Comparison of ENCODE assay signal across 15 cellular contexts in genomic region chr7:50713357-50713965, GRCh38.
DNase-seq lines count a peak whose midpoint lies in the region; ATAC-seq, FAIRE-seq and TF ChIP-seq lines count a peak whose summit lies in the region.
"Had no signal": no experiment of that assay in that cellular context is flagged by ENCODE, and none has a peak within 500 bp of the region (broad histone marks: within the 10 kb centered on the region; RNA-seq: fewer than 3 reads in every experiment).

No MANE protein-coding gene starts in this region.

- ATAC-seq in heart left ventricle, result no peak
- no peak for ATAC-seq in left ventricle myocardium superior
- ATAC-seq in central memory CD8-positive, alpha-beta T cell (replicated peaks; ENCODE audit: extremely low read depth, poor library complexity, severe bottlenecking), result no peak

- DNase-seq in heart left ventricle, result no peak
- DNase-seq in left ventricle myocardium superior, result no peak
- DNase-seq in HTR-8/SVneo (ENCODE audit: insufficient read length, low spot score), result no peak
- DNase-seq in central memory CD8-positive, alpha-beta T cell (ENCODE audit: low spot score in 2 of 2), result no peak
- DNase-seq in SK-N-SH, result no peak
- DNase-seq in H7, result no peak
- DNase-seq: ACHN; CD8-positive, alpha-beta memory T cell; GM23248; NCI-H2107; NCI-H345; NCI-H526 treated with DMSO at 0.1 percent for 48 hours; NK-92 treated with Interleukin-12 subunit alpha and Interleukin-12 subunit beta, amount 100 ng/mL, for 24 hours had no signal

- TF ChIP-seq EP300 in SK-N-SH (IDR thresholded peaks at IDR 0.05; ENCODE audit: borderline replicate concordance in 1 of 2, low read depth in 1 of 2, low read length in 1 of 2), result no peak

- H3K27ac ChIP-seq in heart left ventricle (peak overlapping the region in 9 of 12 donors; percentile 1 to 64 (median 38)), skeletal muscle tissue (ENCODE audit: low read depth, low read length) (peak overlapping the region; percentile 51), SK-N-SH (ENCODE audit: low read depth in 2 of 2, low read length in 1 of 2) (no peak overlapping the region)
- H3K27ac ChIP-seq: GM23248 had no signal

- H3K4me2 ChIP-seq in SK-N-SH, result no peak overlapping the region

- H3K36me3 ChIP-seq in heart left ventricle, result peaks cover 0 to 9% (median 0%) of the 10 kb centered on the region in 9 donors
- H3K36me3 ChIP-seq in skeletal muscle tissue (ENCODE audit: control insufficient read depth in 3 of 3, insufficient read depth in 3 of 3, low read length in 3 of 3), result peaks cover 0 to 4% (median 0%) of the 10 kb centered on the region in 3 donors
- H3K36me3 ChIP-seq in SK-N-SH (replicated peaks in 1 of 2; ENCODE audit: control insufficient read depth in 1 of 2, insufficient read depth in 2 of 2, low read length in 1 of 2), result no peaks in the 10 kb centered on the region
- H3K36me3 ChIP-seq in H7 (replicated peaks; ENCODE audit: control insufficient read depth, insufficient read depth, low read length), result no peaks in the 10 kb centered on the region

- H3K27ac Mint-ChIP-seq in central memory CD8-positive, alpha-beta T cell (ENCODE audit: low read depth), result peak overlapping the region; percentile 39
- H3K27ac Mint-ChIP-seq: B cell had no signal

- H3K4me1 ChIP-seq in heart left ventricle (peaks cover 0 to 87% (median 60%) of the 10 kb centered on the region in 12 donors), skeletal muscle tissue (ENCODE audit: control insufficient read depth in 3 of 3, insufficient read depth in 3 of 3, low read length in 3 of 3) (peaks cover 31 to 67% (median 52%) of the 10 kb centered on the region in 3 donors), SK-N-SH (ENCODE audit: control insufficient read depth in 1 of 2, insufficient read depth in 2 of 2, low read depth in 1 of 2, low read length in 1 of 2) (peaks cover 0 to 10% of the 10 kb centered on the region in 2 experiments; a peak in 1 of 4 replicates)

- no peak for TF ChIP-seq CTCF in heart left ventricle (IDR thresholded peaks at IDR 0.05)
- TF ChIP-seq CTCF in SK-N-SH (IDR thresholded peaks at IDR 0.05), result no peak

- H4K20me1 ChIP-seq in SK-N-SH (ENCODE audit: insufficient read depth), result peaks cover 98% of the 10 kb centered on the region

- H3K4me3 ChIP-seq in heart left ventricle (no peak overlapping the region), skeletal muscle tissue (ENCODE audit: low read length in 3 of 3) (no peak overlapping the region), SK-N-SH (ENCODE audit: low read depth in 2 of 2, low read length in 1 of 2) (no peak overlapping the region), H7 (ENCODE audit: insufficient read depth, low read depth, low read length) (no peak overlapping the region)
- H3K4me3 ChIP-seq: GM23248 had no signal

- TF ChIP-seq POLR2A in heart left ventricle (IDR thresholded peaks at IDR 0.05), result no peak

- no peak overlapping the region for H2AFZ ChIP-seq in SK-N-SH (ENCODE audit: low read depth)
- H2AFZ ChIP-seq: GM23248 had no signal

- H3K27me3 ChIP-seq in heart left ventricle, result no peaks in the 10 kb centered on the region
- no peaks in the 10 kb centered on the region for H3K27me3 ChIP-seq in skeletal muscle tissue (ENCODE audit: control insufficient read depth in 3 of 3, insufficient read depth in 3 of 3, low read length in 3 of 3)
- no peaks in the 10 kb centered on the region for H3K27me3 ChIP-seq in SK-N-SH (ENCODE audit: insufficient read depth)
- H3K27me3 ChIP-seq in H7 (ENCODE audit: control insufficient read depth, insufficient read depth, low read length), result no peaks in the 10 kb centered on the region

- H3F3A ChIP-seq in SK-N-SH (replicated peaks; ENCODE audit: insufficient read depth), result no peaks in the 10 kb centered on the region

- H3K4me1 Mint-ChIP-seq in central memory CD8-positive, alpha-beta T cell, result peaks cover 31% of the 10 kb centered on the region
- H3K4me1 Mint-ChIP-seq: B cell had no signal

- H3K4me3 Mint-ChIP-seq in central memory CD8-positive, alpha-beta T cell, result no peak overlapping the region
- H3K4me3 Mint-ChIP-seq: B cell; CD8-positive, alpha-beta memory T cell had no signal

- H3K79me2 ChIP-seq in SK-N-SH (ENCODE audit: insufficient read depth), result peaks cover 92% of the 10 kb centered on the region

- 92 to 97% (median 96%) methylated on average over 2 of the region's 2 CpGs for WGBS in heart left ventricle, 4 donors
- WGBS in SK-N-SH (ENCODE audit: low lambda C conversion rate), result 27% methylated on average over 2 of the region's 2 CpGs

- CTCF ChIA-PET in SK-N-SH (lab: Yijun Ruan, JAX), result interaction anchor here (0.9 to 1.1 kb wide), 4 partner anchors 9 to 449 kb away, joined by 3 to 5 read pairs (median 4); no protein-coding TSS in a partner anchor

- no peaks in the 10 kb centered on the region for H3K9me3 ChIP-seq in heart left ventricle
- H3K9me3 ChIP-seq in skeletal muscle tissue (ENCODE audit: control insufficient read depth in 3 of 3, low read length in 3 of 3), result no peaks in the 10 kb centered on the region
- no peaks in the 10 kb centered on the region for H3K9me3 ChIP-seq in SK-N-SH

- FAIRE-seq in HTR-8/SVneo (lab: Jason Lieb, UNC), result peak; percentile 69

- no peaks in the 10 kb centered on the region for H3K9me2 ChIP-seq in SK-N-SH

- H3K27me3 Mint-ChIP-seq in central memory CD8-positive, alpha-beta T cell, result no peaks in the 10 kb centered on the region

- H3K9ac ChIP-seq in skeletal muscle tissue (ENCODE audit: low read depth in 1 of 3, low read length in 3 of 3), result no peak overlapping the region
- no peak overlapping the region for H3K9ac ChIP-seq in SK-N-SH
- H3K9ac ChIP-seq: GM23248 had no signal

- POLR2A ChIA-PET in SK-N-SH (lab: Yijun Ruan, JAX), result no interaction called here

- no peaks in the 10 kb centered on the region for H3K9me3 Mint-ChIP-seq in central memory CD8-positive, alpha-beta T cell
- H3K9me3 Mint-ChIP-seq: CD8-positive, alpha-beta memory T cell had no signal

- intact Hi-C loops in heart left ventricle (cut with DNase I), result loop anchor here in 1 of 10 donors (10.0 kb wide), 1 partner anchor 141 kb away; no protein-coding TSS in a partner anchor
- intact Hi-C loops in left ventricle myocardium superior (cut with micrococcal nuclease), result no loop called here

- no peak for TF ChIP-seq RAD21 in SK-N-SH (IDR thresholded peaks at IDR 0.05; ENCODE audit: low read length)

- H3K36me3 Mint-ChIP-seq in central memory CD8-positive, alpha-beta T cell (ENCODE audit: insufficient read depth), result peaks cover 2% of the 10 kb centered on the region
- H3K36me3 Mint-ChIP-seq: CD8-positive, alpha-beta memory T cell had no signal

TF ChIP-seq in SK-N-SH, 30 proteins besides CTCF, POLR2A, EP300 and RAD21:
- TF ChIP-seq IRF3 (IDR thresholded peaks at IDR 0.05; ENCODE audit: low read depth, low read length), result no peak
- no peak for TF ChIP-seq CHD2 (IDR thresholded peaks at IDR 0.05; ENCODE audit: low read length, partially characterized antibody)
- no peak for TF ChIP-seq TEAD4 (IDR thresholded peaks at IDR 0.05; ENCODE audit: borderline replicate concordance, insufficient read depth)
- no peak for TF ChIP-seq FOXJ3 (CRISPR knock-in tag; IDR thresholded peaks at IDR 0.05)

Comparison
In these comparisons a context has a peak if more than half of its experiments do, and no peak if none do; other contexts are left out.
1. H3K27ac ChIP-seq: peak in heart left ventricle (9 of 12) and skeletal muscle tissue (single experiment); none in SK-N-SH (0 of 2).